Comparison of ENCODE assay signal across 5 cellular contexts in the genomic region with DNA sequence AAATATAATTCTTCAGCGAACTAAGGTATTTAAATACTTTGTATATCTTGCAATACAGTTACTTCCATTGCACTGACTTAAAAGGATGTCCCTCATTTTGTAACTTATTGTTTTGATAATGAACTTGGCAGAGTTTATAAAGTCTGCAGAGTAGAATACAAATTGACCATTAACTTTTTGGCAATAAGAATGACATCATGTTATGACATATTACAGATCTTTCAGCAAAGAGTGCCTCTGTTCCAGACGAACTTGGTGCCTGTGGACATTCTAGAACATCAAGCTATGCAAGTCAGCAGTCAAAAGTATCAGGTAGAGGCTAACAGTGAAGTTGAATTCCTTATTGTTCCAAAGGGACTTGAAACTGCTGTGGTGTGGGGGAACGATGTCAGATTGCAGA.
A peak's percentile ranks its signal among the peaks of the same experiment; 100 is the strongest.
TF ChIP-seq lines count a peak whose summit lies in the region.

No MANE protein-coding gene starts in this region.

TF ChIP-seq in SK-N-SH treated with all-trans-retinoic acid at 6 μM for 48 hours, 23 proteins besides CTCF, POLR2A, EP300 and RAD21:
- TF ChIP-seq ISL1 (CRISPR knock-in tag; IDR thresholded peaks at IDR 0.05), result peak; percentile 46
- no peak for TF ChIP-seq OSR1 (CRISPR knock-in tag; IDR thresholded peaks at IDR 0.05)
TF ChIP-seq in SK-N-SH treated with all-trans-retinoic acid at 6 μM for 48 hours: peak in this region for 1.

TF ChIP-seq in SK-N-SH, 30 proteins besides CTCF, POLR2A, EP300 and RAD21:
- TF ChIP-seq YY1 (IDR thresholded peaks at IDR 0.05; ENCODE audit: low read depth) (no peak), FOSL2 (IDR thresholded peaks at IDR 0.05; ENCODE audit: borderline replicate concordance, low read depth) (no peak), RCOR1 (IDR thresholded peaks at IDR 0.05; ENCODE audit: low read length) (no peak), ELF1 (IDR thresholded peaks at IDR 0.05) (no peak), GATA2 (CRISPR knock-in tag; IDR thresholded peaks at IDR 0.05) (no peak), SMC3 (IDR thresholded peaks at IDR 0.05; ENCODE audit: low read depth, low read length) (no peak), SIN3A (IDR thresholded peaks at IDR 0.05; ENCODE audit: borderline replicate concordance, low read depth, low read length) (no peak), JUND (IDR thresholded peaks at IDR 0.05) (no peak), FOXJ3 (CRISPR knock-in tag; IDR thresholded peaks at IDR 0.05) (no peak)
- TF ChIP-seq, protein P1, sequence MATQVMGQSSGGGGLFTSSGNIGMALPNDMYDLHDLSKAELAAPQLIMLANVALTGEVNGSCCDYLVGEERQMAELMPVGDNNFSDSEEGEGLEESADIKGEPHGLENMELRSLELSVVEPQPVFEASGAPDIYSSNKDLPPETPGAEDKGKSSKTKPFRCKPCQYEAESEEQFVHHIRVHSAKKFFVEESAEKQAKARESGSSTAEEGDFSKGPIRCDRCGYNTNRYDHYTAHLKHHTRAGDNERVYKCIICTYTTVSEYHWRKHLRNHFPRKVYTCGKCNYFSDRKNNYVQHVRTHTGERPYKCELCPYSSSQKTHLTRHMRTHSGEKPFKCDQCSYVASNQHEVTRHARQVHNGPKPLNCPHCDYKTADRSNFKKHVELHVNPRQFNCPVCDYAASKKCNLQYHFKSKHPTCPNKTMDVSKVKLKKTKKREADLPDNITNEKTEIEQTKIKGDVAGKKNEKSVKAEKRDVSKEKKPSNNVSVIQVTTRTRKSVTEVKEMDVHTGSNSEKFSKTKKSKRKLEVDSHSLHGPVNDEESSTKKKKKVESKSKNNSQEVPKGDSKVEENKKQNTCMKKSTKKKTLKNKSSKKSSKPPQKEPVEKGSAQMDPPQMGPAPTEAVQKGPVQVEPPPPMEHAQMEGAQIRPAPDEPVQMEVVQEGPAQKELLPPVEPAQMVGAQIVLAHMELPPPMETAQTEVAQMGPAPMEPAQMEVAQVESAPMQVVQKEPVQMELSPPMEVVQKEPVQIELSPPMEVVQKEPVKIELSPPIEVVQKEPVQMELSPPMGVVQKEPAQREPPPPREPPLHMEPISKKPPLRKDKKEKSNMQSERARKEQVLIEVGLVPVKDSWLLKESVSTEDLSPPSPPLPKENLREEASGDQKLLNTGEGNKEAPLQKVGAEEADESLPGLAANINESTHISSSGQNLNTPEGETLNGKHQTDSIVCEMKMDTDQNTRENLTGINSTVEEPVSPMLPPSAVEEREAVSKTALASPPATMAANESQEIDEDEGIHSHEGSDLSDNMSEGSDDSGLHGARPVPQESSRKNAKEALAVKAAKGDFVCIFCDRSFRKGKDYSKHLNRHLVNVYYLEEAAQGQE (IDR thresholded peaks at IDR 0.05; ENCODE audit: low read depth, low read length), result no peak

TF ChIP-seq in HEK293, 187 proteins besides CTCF, POLR2A, EP300 and RAD21:
- TF ChIP-seq, protein P2, sequence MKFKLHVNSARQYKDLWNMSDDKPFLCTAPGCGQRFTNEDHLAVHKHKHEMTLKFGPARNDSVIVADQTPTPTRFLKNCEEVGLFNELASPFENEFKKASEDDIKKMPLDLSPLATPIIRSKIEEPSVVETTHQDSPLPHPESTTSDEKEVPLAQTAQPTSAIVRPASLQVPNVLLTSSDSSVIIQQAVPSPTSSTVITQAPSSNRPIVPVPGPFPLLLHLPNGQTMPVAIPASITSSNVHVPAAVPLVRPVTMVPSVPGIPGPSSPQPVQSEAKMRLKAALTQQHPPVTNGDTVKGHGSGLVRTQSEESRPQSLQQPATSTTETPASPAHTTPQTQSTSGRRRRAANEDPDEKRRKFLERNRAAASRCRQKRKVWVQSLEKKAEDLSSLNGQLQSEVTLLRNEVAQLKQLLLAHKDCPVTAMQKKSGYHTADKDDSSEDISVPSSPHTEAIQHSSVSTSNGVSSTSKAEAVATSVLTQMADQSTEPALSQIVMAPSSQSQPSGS (tag by site-specific recombination; IDR thresholded peaks at IDR 0.05; ENCODE audit: low read depth), result peak; percentile 58; the same call in 1 of the 2 replicates
- 0 out of 2 replicates have a peak, but pooled peaks have one; percentile 21 for TF ChIP-seq PRDM4 (tag by site-specific recombination; IDR thresholded peaks at IDR 0.05)
- TF ChIP-seq, protein P3, sequence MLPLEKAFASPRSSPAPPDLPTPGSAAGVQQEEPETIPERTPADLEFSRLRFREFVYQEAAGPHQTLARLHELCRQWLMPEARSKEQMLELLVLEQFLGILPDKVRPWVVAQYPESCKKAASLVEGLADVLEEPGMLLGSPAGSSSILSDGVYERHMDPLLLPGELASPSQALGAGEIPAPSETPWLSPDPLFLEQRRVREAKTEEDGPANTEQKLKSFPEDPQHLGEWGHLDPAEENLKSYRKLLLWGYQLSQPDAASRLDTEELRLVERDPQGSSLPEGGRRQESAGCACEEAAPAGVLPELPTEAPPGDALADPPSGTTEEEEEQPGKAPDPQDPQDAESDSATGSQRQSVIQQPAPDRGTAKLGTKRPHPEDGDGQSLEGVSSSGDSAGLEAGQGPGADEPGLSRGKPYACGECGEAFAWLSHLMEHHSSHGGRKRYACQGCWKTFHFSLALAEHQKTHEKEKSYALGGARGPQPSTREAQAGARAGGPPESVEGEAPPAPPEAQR (tag by site-specific recombination; IDR thresholded peaks at IDR 0.05), result no peak
- no peak for TF ChIP-seq ZNF239 (tag by site-specific recombination; IDR thresholded peaks at IDR 0.05)

TF ChIP-seq in K562, 482 proteins besides CTCF, POLR2A, EP300 and RAD21:
- TF ChIP-seq TRIM24 (IDR thresholded peaks at IDR 0.05), result no peak
- TF ChIP-seq, protein P4, sequence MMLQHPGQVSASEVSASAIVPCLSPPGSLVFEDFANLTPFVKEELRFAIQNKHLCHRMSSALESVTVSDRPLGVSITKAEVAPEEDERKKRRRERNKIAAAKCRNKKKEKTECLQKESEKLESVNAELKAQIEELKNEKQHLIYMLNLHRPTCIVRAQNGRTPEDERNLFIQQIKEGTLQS (IDR thresholded peaks at IDR 0.05), result peak; percentile 14; the same call in 1 of the 2 replicates
- TF ChIP-seq, protein P4 (CRISPR knock-in tag; conservative IDR thresholded peaks at IDR 0.05), result no peak

TF ChIP-seq in neural cell, 6 proteins besides CTCF, POLR2A, EP300 and RAD21:
- TF ChIP-seq MXI1 (conservative IDR thresholded peaks at IDR 0.05; ENCODE audit: poor library complexity, severe bottlenecking) (no peak), POLR2AphosphoS5 (IDR thresholded peaks at IDR 0.05) (peak; percentile 61), SMC3 (conservative IDR thresholded peaks at IDR 0.05; ENCODE audit: poor library complexity) (no peak)
- TF ChIP-seq, protein P1 (IDR thresholded peaks at IDR 0.05; ENCODE audit: borderline replicate concordance), result no peak
